In genomic region chr12:64222011-64222765, GRCh38 we compare ENCODE assay signal across 8 cellular contexts. TPM values are rescaled to one million over a fixed set of nuclear protein-coding genes. Genes with fewer than 3 reads are reported as not detected.
DNase-seq lines count a peak whose midpoint lies in the region; ATAC-seq and TF ChIP-seq lines count a peak whose summit lies in the region.

TSS of gene KICS2 (minus strand) at chr12:64222296. CDS start at chr12:64222237, 59 bp downstream.

- ATAC-seq in HG02588 (IDR thresholded peaks at IDR 0.05; ENCODE audit: unreplicated experiment), result peak; percentile 96
- ATAC-seq in omental fat pad (ENCODE audit: low FRiP score), result peak; percentile 99

- H3K27me3 ChIP-seq in testis, result no peaks in the 10 kb centered on the region

- peaks cover 6% of the 10 kb centered on the region for H3K4me1 ChIP-seq in testis

- no peaks in the 10 kb centered on the region for H3K9me3 Mint-ChIP-seq in activated naive CD4-positive, alpha-beta T cell treated with anti-CD3 and anti-CD28 coated beads, Interleukin-2, amount 50 U/mL, for 24 hours

- H3K27me3 Mint-ChIP-seq in activated naive CD4-positive, alpha-beta T cell treated with anti-CD3 and anti-CD28 coated beads, Interleukin-2, amount 50 U/mL, for 24 hours, result no peaks in the 10 kb centered on the region

- no peaks in the 10 kb centered on the region for H3K9me3 ChIP-seq in SK-N-MC (ENCODE audit: low read depth, low read length)
- H3K9me3 ChIP-seq in testis, result no peaks in the 10 kb centered on the region

- POLR2A ChIA-PET in GM10248 (lab: Yijun Ruan, JAX), result interaction anchor here (0.6 kb wide), 1 partner anchor 63 kb away, joined by 3 read pairs; no protein-coding TSS in a partner anchor

- peak; percentile 92 for DNase-seq in GM10248 (ENCODE audit: extremely low spot score)
- peak; percentile 86 for DNase-seq in NCI-H1048 (lab: John Stamatoyannopoulos, UW)
- no peak for DNase-seq in SK-N-MC (ENCODE audit: low read depth, low spot score)
- peak; percentile 89 for DNase-seq in glomerular visceral epithelial cell (ENCODE audit: extremely low spot score)
- DNase-seq in omental fat pad (ENCODE audit: low spot score), result peak; percentile 96
- DNase-seq in testis, result peak; percentile 97

- intact Hi-C loops in testis (cut with DNase I; ENCODE audit: low total_unique reads), result no loop called here

- H3K4me3 ChIP-seq in SK-N-MC, result peak within 1 kb of the TSS; percentile 93
- peak within 1 kb of the TSS; percentile 77 to 78 for H3K4me3 ChIP-seq in testis

- WGBS in testis, 2 donors, result 0 to 1% methylated on average over 10 to 56 of the region's 56 CpGs

- H3K4me1 Mint-ChIP-seq in activated naive CD4-positive, alpha-beta T cell treated with anti-CD3 and anti-CD28 coated beads, Interleukin-2, amount 50 U/mL, for 24 hours, result peaks cover 46% of the 10 kb centered on the region

- peak within 1 kb of the TSS; percentile 90 for H3K9ac ChIP-seq in SK-N-MC (ENCODE audit: insufficient read length)

- peak within 1 kb of the TSS; percentile 98 for H3K4me3 Mint-ChIP-seq in activated naive CD4-positive, alpha-beta T cell treated with anti-CD3 and anti-CD28 coated beads, Interleukin-2, amount 50 U/mL, for 24 hours

- H3K27ac Mint-ChIP-seq in activated naive CD4-positive, alpha-beta T cell treated with anti-CD3 and anti-CD28 coated beads, Interleukin-2, amount 50 U/mL, for 24 hours, result peak within 1 kb of the TSS; percentile 100

- CTCF ChIA-PET in GM10248 (lab: Yijun Ruan, JAX), result no interaction called here

- TF ChIP-seq CTCF in GM10248 (IDR thresholded peaks at IDR 0.05; ENCODE audit: control extremely low read depth, extremely low read depth, low read depth, missing control alignments) (no peak), omental fat pad (IDR thresholded peaks at IDR 0.05) (no peak), testis (IDR thresholded peaks at IDR 0.05) (peak in 1 of 3 experiments; percentile 1)

- H3K27ac ChIP-seq in SK-N-MC (peak within 1 kb of the TSS; percentile 75; the same call in 1 of the 2 replicates), testis (peak within 1 kb of the TSS; percentile 93 to 96)

- TF ChIP-seq POLR2A in testis (IDR thresholded peaks at IDR 0.05), result peak; percentile 64

- H3K36me3 ChIP-seq in SK-N-MC (ENCODE audit: insufficient read depth, low read length) (no peaks in the 10 kb centered on the region), testis (ENCODE audit: low read depth, missing control alignments) (no peaks in the 10 kb centered on the region)

- H3K36me3 Mint-ChIP-seq in activated naive CD4-positive, alpha-beta T cell treated with anti-CD3 and anti-CD28 coated beads, Interleukin-2, amount 50 U/mL, for 24 hours, result peaks cover 1% of the 10 kb centered on the region

RNA-seq across cellular contexts. Expression of gene KICS2, which starts in this region (rescaled TPM):
- total RNA-seq in omental fat pad, result 10 to 100 TPM in 2 of 4 donors, 1 to 10 TPM in 2; 8.8 to 15.9 (median 10.4) TPM
- 10 to 100 TPM; 20.5 to 27.9 TPM for total RNA-seq in testis
- polyA plus RNA-seq in testis (ENCODE audit: insufficient read depth, low read depth, low replicate concordance), result 7.9 TPM
